ENCODE assay signal across 8 cellular contexts in genomic region chr5:177133845-177134652, GRCh38. TPM values are rescaled to one million over a fixed set of nuclear protein-coding genes. Genes with fewer than 3 reads are reported as not detected.
DNase-seq lines count a peak whose midpoint lies in the region; FAIRE-seq and TF ChIP-seq lines count a peak whose summit lies in the region.

No MANE protein-coding gene starts in this region.

- POLR2A ChIA-PET in H1 (lab: Charles Lee; ENCODE audit: partially characterized antibody), result interaction anchor here (0.7 to 14.2 kb wide), 30 partner anchors 9 to 575 kb away, joined by 3 to 139 read pairs (median 8); partner anchors contain the start of genes FGFR4, MXD3, PRELID1 and RAB24

- peak overlapping the region; percentile 87 for H3K18ac ChIP-seq in H9 (ENCODE audit: insufficient read length, low read depth, low read length)
- H3K18ac ChIP-seq in H1 (ENCODE audit: extremely low read depth, low read length), result peak overlapping the region; percentile 96

- H3K4me2 ChIP-seq in H9 (ENCODE audit: insufficient read depth, insufficient read length, low read length) (peak overlapping the region; percentile 59), H1 (ENCODE audit: insufficient read depth in 1 of 2, low read depth in 2 of 2, low read length in 2 of 2) (peak overlapping the region; percentile 74 to 88)

- TF ChIP-seq RAD21 in H1 (IDR thresholded peaks at IDR 0.05 in 1 of 2, conservative IDR thresholded peaks at IDR 0.05 in 1 of 2; ENCODE audit: low read depth in 2 of 2, low read length in 2 of 2), result no peak

- no peak overlapping the region for H3T11ph ChIP-seq in H9 (ENCODE audit: low read length)

- H2BK120ac ChIP-seq in H9 (ENCODE audit: low read depth, low read length, poor library complexity, severe bottlenecking) (no peak overlapping the region), H1 (replicated peaks; ENCODE audit: low read depth, low read length) (no peak overlapping the region)

- H2BK20ac ChIP-seq in H9 (ENCODE audit: low read depth, low read length, poor library complexity, severe bottlenecking), result no peak overlapping the region
- no peak overlapping the region for H2BK20ac ChIP-seq in H1 (ENCODE audit: low read length)

- no peak overlapping the region for H2AFZ ChIP-seq in H9 (ENCODE audit: low read length)
- no peak overlapping the region for H2AFZ ChIP-seq in H1 (ENCODE audit: low read length)

- H3K9me3 ChIP-seq in H9 (ENCODE audit: control insufficient read depth, low read depth, low read length) (no peaks in the 10 kb centered on the region), H1 (ENCODE audit: insufficient read depth in 2 of 2, low read depth in 1 of 2, low read length in 1 of 2) (no peaks in the 10 kb centered on the region), mesodermal cell (ENCODE audit: control insufficient read depth, low read length) (no peaks in the 10 kb centered on the region)

- H3K36me3 Mint-ChIP-seq in H9 (ENCODE audit: insufficient read depth in 1 of 3, low read depth in 3 of 3), result peaks cover 29 to 44% (median 42%) of the 10 kb centered on the region in 3 experiments

- peak overlapping the region; percentile 82 to 91 for H3K4me3 Mint-ChIP-seq in H9

- H3K56ac ChIP-seq in H9 (ENCODE audit: insufficient read length, low read depth, low read length) (no peak overlapping the region), H1 (replicated peaks; ENCODE audit: insufficient read length, low read depth, low read length) (peak overlapping the region; percentile 96)

- H3K27ac Mint-ChIP-seq in H9, result peak overlapping the region; percentile 96 to 99 (median 97); a peak in 5 of 7 replicates

- H2BK15ac ChIP-seq in H9 (ENCODE audit: low read depth, low read length) (no peak overlapping the region), H1 (ENCODE audit: low read length) (no peak overlapping the region)

- CTCF ChIA-PET in H1 (lab: Charles Lee; ENCODE audit: partially characterized antibody), result interaction anchor here (1.0 to 4.0 kb wide), 2 partner anchors 16 to 21 kb away, joined by 3 to 28 read pairs; no protein-coding TSS in a partner anchor

- no peak for DNase-seq in GM12864 (ENCODE audit: low read depth)
- peak; percentile 75 for DNase-seq in H9
- DNase-seq in M059J (ENCODE audit: low read depth), result peak; percentile 38
- DNase-seq in activated CD4-positive, alpha-beta T cell treated with anti-CD3 and anti-CD28 coated beads, Interleukin-2, amount 50 U/mL, for 48 hours, result peak; percentile 39 to 54
- DNase-seq in H1 (ENCODE audit: low read depth in 1 of 2, low spot score in 2 of 2), result peak in 1 of 2 experiments; percentile 73
- peak in 5 of 6 experiments; percentile 30 to 74 (median 53) for DNase-seq in stimulated activated naive CD4-positive, alpha-beta T cell (lab: John Stamatoyannopoulos, UW)
- no peak for DNase-seq in GOT3 (lab: John Stamatoyannopoulos, UW)

- H3K27me3 ChIP-seq in H9 (ENCODE audit: insufficient read depth, low read length), result no peaks in the 10 kb centered on the region
- no peaks in the 10 kb centered on the region for H3K27me3 ChIP-seq in H1 (replicated peaks in 1 of 4; ENCODE audit: control insufficient read depth in 3 of 4, extremely low read depth in 1 of 4, insufficient read depth in 3 of 4, low read length in 3 of 4)

- no peak overlapping the region for H4K8ac ChIP-seq in H9 (replicated peaks; ENCODE audit: insufficient read length, low read depth, low read length)
- peak overlapping the region; percentile 98 for H4K8ac ChIP-seq in H1 (ENCODE audit: extremely low read depth, insufficient read depth, low read length)

- no peak overlapping the region for H2BK12ac ChIP-seq in H9 (ENCODE audit: insufficient read length, low read depth, low read length)
- H2BK12ac ChIP-seq in H1 (ENCODE audit: low read depth, low read length), result no peak overlapping the region

- H3K79me2 ChIP-seq in H9 (ENCODE audit: insufficient read depth, low read length), result peaks cover 34% of the 10 kb centered on the region; the same call in 1 of the 2 replicates
- H3K79me2 ChIP-seq in H1 (ENCODE audit: control insufficient read depth in 1 of 2, insufficient read depth in 2 of 2, low read length in 2 of 2), result peaks cover 39 to 61% of the 10 kb centered on the region in 2 experiments

- TF ChIP-seq EP300 in H1 (IDR thresholded peaks at IDR 0.05; ENCODE audit: borderline replicate concordance in 1 of 2, low read depth in 2 of 2, low read length in 2 of 2), result no peak

- no CpG with 5 or more reads among the region's 84 CpGs for whole genome bisulfite sequencing in H9 (ENCODE audit: extremely low coverage, insufficient read length, low lambda C conversion rate)
- WGBS in H1 (ENCODE audit: extremely low coverage in 1 of 2, insufficient coverage in 1 of 2, insufficient read length in 1 of 2, insufficient replicate concordance in 2 of 2, low coverage in 1 of 2, low lambda C conversion rate in 2 of 2, missing lambda C conversion rate in 1 of 2), 2 experiments, result 1% methylated on average over 53 of the region's 84 CpGs; no CpG with 5 or more reads in 1 of the 2 experiments
- 0 to 1% methylated on average over 40 to 44 of the region's 84 CpGs for WGBS in mesodermal cell (ENCODE audit: insufficient coverage in 2 of 2), 2 experiments

- H3K23me2 ChIP-seq in H9 (ENCODE audit: insufficient read length, low read depth, low read length, poor library complexity, severe bottlenecking), result peaks cover 18% of the 10 kb centered on the region
- peaks cover 10% of the 10 kb centered on the region; the same call in 1 of the 2 replicates for H3K23me2 ChIP-seq in H1 (ENCODE audit: low read depth, low read length)

- no peaks in the 10 kb centered on the region for H4K20me1 ChIP-seq in H9 (ENCODE audit: control insufficient read depth, insufficient read depth, insufficient read length)
- H4K20me1 ChIP-seq in H1 (replicated peaks in 1 of 2; ENCODE audit: control insufficient read depth in 1 of 2, insufficient read depth in 2 of 2, low read length in 2 of 2), result peaks cover 0 to 4% of the 10 kb centered on the region in 2 experiments

- no peak overlapping the region for H3K23ac ChIP-seq in H9 (ENCODE audit: insufficient read length, low read depth, low read length)
- H3K23ac ChIP-seq in H1 (ENCODE audit: insufficient read length), result no peak overlapping the region

- no peak for TF ChIP-seq CTCF in GM12864 (IDR thresholded peaks at IDR 0.05; ENCODE audit: low read depth, low read length, missing control alignments)
- no peak for TF ChIP-seq CTCF in H9 (conservative IDR thresholded peaks at IDR 0.05)
- TF ChIP-seq CTCF in H1 (IDR thresholded peaks at IDR 0.05; ENCODE audit: control extremely low read depth in 1 of 3, insufficient read depth in 1 of 3, low read depth in 1 of 3, low read length in 3 of 3), result no peak

- H3K4ac ChIP-seq in H9 (ENCODE audit: low read depth, low read length), result no peak overlapping the region
- H3K4ac ChIP-seq in H1 (replicated peaks; ENCODE audit: insufficient read length, low read depth, low read length), result peak overlapping the region; percentile 99

- H3K36me3 ChIP-seq in H1 (ENCODE audit: control insufficient read depth in 2 of 4, insufficient read depth in 4 of 4, low read length in 3 of 4) (peaks cover 7 to 36% (median 27%) of the 10 kb centered on the region in 4 experiments), mesodermal cell (ENCODE audit: control insufficient read depth, insufficient read depth, low read length) (peaks cover 40% of the 10 kb centered on the region)

- peak overlapping the region; percentile 77 for H3K14ac ChIP-seq in H9 (ENCODE audit: insufficient read depth, low read length)
- no peak overlapping the region for H3K14ac ChIP-seq in H1 (ENCODE audit: insufficient read length)

- H3K27ac ChIP-seq in H9 (ENCODE audit: insufficient read length, low read depth, low read length) (no peak overlapping the region), H1 (ENCODE audit: low read depth, low read length) (peak overlapping the region; percentile 95), mesodermal cell (ENCODE audit: low read depth, low read length, severe bottlenecking) (peak overlapping the region; percentile 84)

- no peaks in the 10 kb centered on the region for H3K79me1 ChIP-seq in H9 (ENCODE audit: insufficient read depth, low read depth, low read length, poor library complexity, severe bottlenecking)
- peaks cover 2% of the 10 kb centered on the region; the same call in 1 of the 2 replicates for H3K79me1 ChIP-seq in H1 (ENCODE audit: low read depth, low read length)

- H3K4me1 ChIP-seq in H9 (ENCODE audit: insufficient read depth, low read length) (peaks cover 16% of the 10 kb centered on the region), H1 (replicated peaks in 1 of 4; ENCODE audit: control insufficient read depth in 3 of 4, insufficient read depth in 4 of 4, low read length in 3 of 4) (peaks cover 14 to 28% (median 21%) of the 10 kb centered on the region in 4 experiments), mesodermal cell (ENCODE audit: control insufficient read depth, insufficient read depth, low read length, poor library complexity, severe bottlenecking) (peaks cover 38% of the 10 kb centered on the region)

- H3K9ac ChIP-seq in H9 (ENCODE audit: extremely low read depth, insufficient read length, low read length), result peak overlapping the region; percentile 91
- H3K9ac ChIP-seq in H1 (replicated peaks in 1 of 4; ENCODE audit: extremely low read depth in 1 of 4, low read depth in 3 of 4, low read length in 3 of 4), result peak overlapping the region; percentile 82 to 99 (median 93)

- H3K9me3 Mint-ChIP-seq in H9, result no peaks in the 10 kb centered on the region

- H3K27me3 Mint-ChIP-seq in H9 (ENCODE audit: low read depth), result peaks cover 2% of the 10 kb centered on the region; the same call in 1 of the 2 replicates

- H3K4me3 ChIP-seq in GM12864 (ENCODE audit: low read depth, low read length), result peak overlapping the region; percentile 96
- peak overlapping the region; percentile 74 to 94 (median 80) for H3K4me3 ChIP-seq in H1 (ENCODE audit: extremely low read depth in 1 of 4, insufficient read depth in 2 of 4, low read depth in 3 of 4, low read length in 4 of 4)
- H3K4me3 ChIP-seq in mesodermal cell (ENCODE audit: extremely low read depth, insufficient read depth, low read length, poor library complexity, severe bottlenecking), result peak overlapping the region; percentile 78

- peak overlapping the region; percentile 6 for H4K91ac ChIP-seq in H9 (ENCODE audit: insufficient read length, low read depth, low read length)
- H4K91ac ChIP-seq in H1 (replicated peaks; ENCODE audit: insufficient read length, low read length), result peak overlapping the region; percentile 98

- H2AK5ac ChIP-seq in H9 (ENCODE audit: insufficient read length, low read length) (no peak overlapping the region), H1 (ENCODE audit: low read depth, low read length) (no peak overlapping the region)

- FAIRE-seq in H1 (lab: Jason Lieb, UNC), result no peak

- no peak overlapping the region for H4K5ac ChIP-seq in H9 (ENCODE audit: insufficient read length, low read depth, low read length)
- H4K5ac ChIP-seq in H1 (ENCODE audit: insufficient read length, low read depth, low read length), result peak overlapping the region; percentile 100

- peaks cover 34 to 40% of the 10 kb centered on the region in 2 experiments for H3K4me1 Mint-ChIP-seq in H9

- H2BK5ac ChIP-seq in H9 (ENCODE audit: insufficient read length, low read length), result no peak overlapping the region
- peak overlapping the region; percentile 69; the same call in 1 of the 2 replicates for H2BK5ac ChIP-seq in H1 (ENCODE audit: low read depth, low read length)

- peak; percentile 68 to 82 for TF ChIP-seq POLR2A in H1 (IDR thresholded peaks at IDR 0.05; ENCODE audit: control extremely low read depth in 1 of 2, low read depth in 2 of 2, low read length in 2 of 2)

RNA-seq across cellular contexts. Expression of gene NSD1, which starts 0.5 kb away (rescaled TPM):
- 197 and 213 TPM in 2 replicates for total RNA-seq in H9 (2021)
- total RNA-seq in M059J (2014; rRNA removed; shearing (Covaris generic)), result 17.7 and 36.8 TPM in 2 replicates
- 165 and 168 TPM in 2 replicates for total RNA-seq in H1 (2021; fragmentation: NEBNext Ultra II Directional; extraction: Animal tissue kit (Norgen Biotek cat#: 25700))
- polyA plus RNA-seq in H1 (2011; rRNA removed), result 21.1 and 22.8 TPM in 2 replicates
- polyA plus RNA-seq in H1 (2011; cell fraction: cytosol; rRNA removed), result 25.6 TPM
- 53.7 TPM for polyA plus RNA-seq in H1 (2011; cell fraction: nucleus; rRNA removed)
- polyA plus RNA-seq in H1 (2012, experiment 1 of 2), result 32.3 to 43.6 TPM (median 38.1 TPM) in 4 replicates
- polyA plus RNA-seq in H1 (2012, experiment 2 of 2), result 2.6 TPM
- polyA plus RNA-seq in H1 (2013, experiment 1 of 2), result 29.8 TPM
- polyA plus RNA-seq in H1 (2013, experiment 2 of 2), result 29.7 TPM
- polyA minus RNA-seq in H1 (2011; rRNA and poly(A)+ RNA removed), result 116 and 150 TPM in 2 replicates
- polyA minus RNA-seq in H1 (2011; cell fraction: cytosol; rRNA and poly(A)+ RNA removed), result 81.3 TPM
- polyA minus RNA-seq in H1 (2011; cell fraction: nucleus; rRNA and poly(A)+ RNA removed), result 206 TPM
- polyA plus RNA-seq in mesodermal cell (2013, experiment 1 of 2), result 29.5 TPM
- 27.7 TPM for polyA plus RNA-seq in mesodermal cell (2013, experiment 2 of 2)

RNA-seq across cellular contexts. Expression of gene FGFR4, which starts 47.3 kb away (rescaled TPM):
- total RNA-seq in H9 (2021), result 52.8 and 56.3 TPM in 2 replicates
- total RNA-seq in M059J (2014; rRNA removed; shearing (Covaris generic)), result 0.62 TPM in 1 of 2 replicates, not detected in the other
- 74.3 and 88.4 TPM in 2 replicates for total RNA-seq in H1 (2021; fragmentation: NEBNext Ultra II Directional; extraction: Animal tissue kit (Norgen Biotek cat#: 25700))
- 61.4 and 90.7 TPM in 2 replicates for polyA plus RNA-seq in H1 (2011; rRNA removed)
- polyA plus RNA-seq in H1 (2011; cell fraction: cytosol; rRNA removed), result 61.9 TPM
- polyA plus RNA-seq in H1 (2011; cell fraction: nucleus; rRNA removed), result 169 TPM
- 32.1 to 76.8 TPM (median 61.9 TPM) in 4 replicates for polyA plus RNA-seq in H1 (2012, experiment 1 of 2)
- 57.5 TPM for polyA plus RNA-seq in H1 (2012, experiment 2 of 2)
- polyA plus RNA-seq in H1 (2013, experiment 1 of 2), result 76.3 TPM
- 74.6 TPM for polyA plus RNA-seq in H1 (2013, experiment 2 of 2)
- 37.9 and 42.9 TPM in 2 replicates for polyA minus RNA-seq in H1 (2011; rRNA and poly(A)+ RNA removed)
- polyA minus RNA-seq in H1 (2011; cell fraction: cytosol; rRNA and poly(A)+ RNA removed), result 68.5 TPM
- 57.4 TPM for polyA minus RNA-seq in H1 (2011; cell fraction: nucleus; rRNA and poly(A)+ RNA removed)
- polyA plus RNA-seq in mesodermal cell (2013, experiment 1 of 2), result 14.2 TPM
- polyA plus RNA-seq in mesodermal cell (2013, experiment 2 of 2), result 12.3 TPM

Comparison
In these comparisons a context has a peak if more than half of its experiments do, and no peak if none do; other contexts are left out.
1. DNase-seq: peak in H9 (single experiment), M059J (single experiment), activated CD4-positive, alpha-beta T cell treated with anti-CD3 and anti-CD28 coated beads, Interleukin-2, amount 50 U/mL, for 48 hours (2 of 2) and stimulated activated naive CD4-positive, alpha-beta T cell (5 of 6); none in GM12864 (single experiment) and GOT3 (single experiment).
2. RNA of gene FGFR4, which starts 47.3 kb away (total RNA-seq): 74.3 to 88.4 TPM in H1 and 52.8 to 56.3 TPM in H9; 0.62 TPM in M059J; every median in the first group is over 10 times any median in the second.
3. Peak in every context shown above with its lines, with median percentiles within 50 percentile points of each other: H3K4me3 ChIP-seq.